ENCODE assay signal across 1 cellular context in genomic region chr9:126335837-126336236, GRCh38.
A peak's percentile ranks its signal among the peaks of the same experiment; 100 is the strongest.
TF ChIP-seq lines count a peak whose summit lies in the region.

No MANE protein-coding gene starts in this region.

TF ChIP-seq in HepG2, 621 proteins besides CTCF, POLR2A, EP300 and RAD21 (continues in another document):
- TF ChIP-seq ZSCAN5A (CRISPR knock-in tag; IDR thresholded peaks at IDR 0.05; ENCODE audit: borderline replicate concordance) (0 out of 2 replicates have a peak, but pooled peaks have one; percentile 68), HINFP (CRISPR knock-in tag; IDR thresholded peaks at IDR 0.05; ENCODE audit: low read depth) (no peak), ZBTB21 (CRISPR knock-in tag; IDR thresholded peaks at IDR 0.05) (no peak), ZNF589 (CRISPR knock-in tag; conservative IDR thresholded peaks at IDR 0.05) (no peak), ZBTB7A (CRISPR knock-in tag; IDR thresholded peaks at IDR 0.05) (peak; percentile 61; the same call in 1 of the 2 replicates), MIXL1 (CRISPR knock-in tag; IDR thresholded peaks at IDR 0.05) (no peak), FOSL2 (CRISPR knock-in tag; IDR thresholded peaks at IDR 0.05) (peak; percentile 11; the same call in 1 of the 2 replicates), XBP1 (CRISPR knock-in tag; IDR thresholded peaks at IDR 0.05) (no peak), TBX2 (CRISPR knock-in tag; IDR thresholded peaks at IDR 0.05; ENCODE audit: borderline replicate concordance) (no peak), ZNF766 (CRISPR knock-in tag; IDR thresholded peaks at IDR 0.05; ENCODE audit: borderline replicate concordance) (no peak), KLF12 (CRISPR knock-in tag; IDR thresholded peaks at IDR 0.05; ENCODE audit: borderline replicate concordance) (no peak), SMC3 (IDR thresholded peaks at IDR 0.05; ENCODE audit: low read length) (no peak), ZNF878 (CRISPR knock-in tag; IDR thresholded peaks at IDR 0.05) (no peak), NR3C1 (CRISPR knock-in tag; IDR thresholded peaks at IDR 0.05) (no peak), ZNF354B (CRISPR knock-in tag; IDR thresholded peaks at IDR 0.05) (0 out of 2 replicates have a peak, but pooled peaks have one; percentile 42), ZHX1 (CRISPR knock-in tag; IDR thresholded peaks at IDR 0.05; ENCODE audit: low read depth) (no peak), SIN3A (IDR thresholded peaks at IDR 0.05; ENCODE audit: borderline replicate concordance, low read depth, low read length) (no peak), PATZ1 (CRISPR knock-in tag; IDR thresholded peaks at IDR 0.05) (peak; percentile 36; the same call in 1 of the 2 replicates), CENPBD1 (CRISPR knock-in tag; IDR thresholded peaks at IDR 0.05; ENCODE audit: borderline replicate concordance, low read depth) (no peak), RARG (CRISPR knock-in tag; IDR thresholded peaks at IDR 0.05; ENCODE audit: low read depth) (no peak), PLSCR1 (CRISPR knock-in tag; IDR thresholded peaks at IDR 0.05; ENCODE audit: borderline replicate concordance) (no peak), SMAD1 (CRISPR knock-in tag; IDR thresholded peaks at IDR 0.05; ENCODE audit: borderline replicate concordance, low read depth) (no peak), BCL6 (CRISPR knock-in tag; IDR thresholded peaks at IDR 0.05) (no peak), ZNF30 (CRISPR knock-in tag; IDR thresholded peaks at IDR 0.05) (no peak), JARID2 (CRISPR knock-in tag; IDR thresholded peaks at IDR 0.05; ENCODE audit: insufficient replicate concordance) (no peak), ZNF143 (CRISPR knock-in tag; IDR thresholded peaks at IDR 0.05) (no peak), NFRKB (IDR thresholded peaks at IDR 0.05) (no peak), ZSCAN22 (CRISPR knock-in tag; IDR thresholded peaks at IDR 0.05) (no peak), HOXA3 (CRISPR knock-in tag; IDR thresholded peaks at IDR 0.05) (no peak), ZBTB10 (CRISPR knock-in tag; IDR thresholded peaks at IDR 0.05; ENCODE audit: borderline replicate concordance) (no peak), ZNF574 (CRISPR knock-in tag; IDR thresholded peaks at IDR 0.05) (no peak), STAT6 (CRISPR knock-in tag; IDR thresholded peaks at IDR 0.05; ENCODE audit: borderline replicate concordance) (no peak), TARDBP (CRISPR knock-in tag; IDR thresholded peaks at IDR 0.05) (peak; percentile 63; the same call in 1 of the 2 replicates), TCF7L2 (IDR thresholded peaks at IDR 0.05; ENCODE audit: low read depth, low read length) (no peak), ZNF121 (CRISPR knock-in tag; IDR thresholded peaks at IDR 0.05) (no peak), SNAPC5 (CRISPR knock-in tag; IDR thresholded peaks at IDR 0.05; ENCODE audit: borderline replicate concordance) (no peak), ATF2 (CRISPR knock-in tag; IDR thresholded peaks at IDR 0.05) (no peak), ZNF367 (CRISPR knock-in tag; IDR thresholded peaks at IDR 0.05; ENCODE audit: borderline replicate concordance) (no peak), ZSCAN12 (CRISPR knock-in tag; IDR thresholded peaks at IDR 0.05) (no peak), RBFOX2 (IDR thresholded peaks at IDR 0.05; ENCODE audit: low read depth, low read length) (no peak), ARNT (IDR thresholded peaks at IDR 0.05) (no peak), TOPORS (CRISPR knock-in tag; IDR thresholded peaks at IDR 0.05) (no peak), ZNF563 (CRISPR knock-in tag; IDR thresholded peaks at IDR 0.05) (no peak)
